In the genomic region with DNA sequence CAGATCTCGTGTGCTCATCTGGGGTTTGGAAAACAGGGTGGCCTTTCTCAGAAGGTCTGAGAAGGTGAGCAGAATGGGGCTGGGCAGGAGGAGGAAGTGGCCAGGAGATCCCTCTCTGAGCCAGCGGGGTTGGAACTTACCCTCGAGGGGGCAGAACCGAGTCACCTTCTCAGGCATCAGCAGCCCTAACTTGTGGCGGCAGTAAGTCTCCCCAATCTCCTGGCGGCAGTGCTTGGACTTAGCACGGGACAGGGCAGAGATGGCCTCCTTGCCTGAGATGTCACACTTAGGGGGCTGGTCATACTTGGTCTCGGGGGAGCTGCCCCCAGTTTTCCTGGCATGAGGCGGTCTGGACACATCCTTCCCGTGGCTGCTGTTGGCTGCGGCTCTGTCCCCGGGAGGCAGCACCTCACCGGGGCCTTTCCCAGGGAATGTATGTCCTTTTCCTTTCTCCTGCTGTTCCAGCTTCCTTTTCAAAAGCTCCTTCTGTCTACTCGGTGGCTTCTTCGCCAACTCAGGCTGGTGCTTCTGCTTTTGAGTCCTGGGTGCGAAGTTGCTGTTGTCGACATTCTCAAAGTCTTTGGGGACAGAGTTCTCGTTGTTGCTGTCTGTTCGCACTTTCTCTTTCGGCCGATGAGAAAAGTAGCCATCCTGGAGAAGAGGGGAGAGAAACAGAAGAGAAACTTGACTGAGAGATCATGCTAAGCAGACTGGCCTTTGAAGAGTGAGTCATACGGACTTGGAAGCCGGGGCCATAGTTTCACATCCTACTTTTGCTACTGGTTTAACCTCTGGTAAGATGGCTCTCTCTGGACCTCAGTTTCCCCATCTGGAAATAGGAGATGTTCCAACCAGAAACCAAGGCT, we compare ENCODE assay signal across 8 cellular contexts.
A peak's percentile ranks its signal among the peaks of the same experiment; 100 is the strongest.
DNase-seq lines count a peak whose midpoint lies in the region; ATAC-seq, FAIRE-seq and TF ChIP-seq lines count a peak whose summit lies in the region.

No MANE protein-coding gene starts in this region.

- in situ Hi-C loops in SK-MEL-5 (cut with HindIII; ENCODE audit: low pct_unique_long_range_greater_than_20kb, low sequenced_read_pairs) = no loop called here

- POLR2A ChIA-PET in PC-3 (lab: Charles Lee; ENCODE audit: unreplicated experiment) = no interaction called here

- H3K27me3 ChIP-seq in pancreas (no peaks in the 10 kb centered on the region), PC-3 (ENCODE audit: low read length) (no peaks in the 10 kb centered on the region)

- no peak overlapping the region for H2AFZ ChIP-seq in PC-3 (ENCODE audit: low read length)

- no peak for FAIRE-seq in pancreas (lab: Jason Lieb, UNC)

- no peaks in the 10 kb centered on the region for H3K9me3 ChIP-seq in pancreas
- H3K9me3 ChIP-seq in PC-3 (ENCODE audit: low read length) = no peaks in the 10 kb centered on the region

- DNase-seq in SK-MEL-5 (ENCODE audit: low read depth, low spot score) = peak; percentile 18
- DNase-seq in pancreas = no peak
- no peak for DNase-seq in PC-3
- DNase-seq in inferior parietal cortex (ENCODE audit: extremely low spot score) = no peak
- no peak for DNase-seq in NCI-H1436 treated with DMSO at 0.1 percent for 48 hours (lab: John Stamatoyannopoulos, UW)

- peaks cover 0 to 3% (median 0%) of the 10 kb centered on the region in 3 donors for H3K4me1 ChIP-seq in pancreas
- H3K4me1 ChIP-seq in PC-3 (ENCODE audit: insufficient read depth, low read length) = no peaks in the 10 kb centered on the region

- H3K36me3 ChIP-seq in pancreas (no peaks in the 10 kb centered on the region), PC-3 (ENCODE audit: low read depth, low read length) (no peaks in the 10 kb centered on the region)

- H3K4me3 ChIP-seq in pancreas = no peak overlapping the region
- H3K4me3 ChIP-seq in PC-3 (ENCODE audit: low read length) = no peak overlapping the region

- no peaks in the 10 kb centered on the region for H3F3A ChIP-seq in PC-3 (ENCODE audit: low read length, unreplicated experiment)

- H3K79me2 ChIP-seq in PC-3 (ENCODE audit: low read length) = no peaks in the 10 kb centered on the region

- intact Hi-C loops in pancreas (cut with DNase I) = no loop called here
- intact Hi-C loops in PC-3 (cut with micrococcal nuclease) = no loop called here

- CTCF ChIA-PET in PC-3 (lab: Charles Lee) = no interaction called here

- no peaks in the 10 kb centered on the region for H4K20me1 ChIP-seq in PC-3 (ENCODE audit: low read length)

- no peak overlapping the region for H3K4me2 ChIP-seq in PC-3 (ENCODE audit: low read length)

- 88 to 92% methylated on average over 23 of the region's 23 CpGs for WGBS in pancreas, 2 donors

- peak; percentile 88 for ATAC-seq in GM18868 (IDR thresholded peaks at IDR 0.05; ENCODE audit: unreplicated experiment)
- peak; percentile 40 for ATAC-seq in HG02759 (IDR thresholded peaks at IDR 0.05; ENCODE audit: unreplicated experiment)
- ATAC-seq in pancreas = peak in 3 of 4 donors; percentile 9 to 63 (median 50)
- no peak for ATAC-seq in GM18909 (IDR thresholded peaks at IDR 0.05; ENCODE audit: poor library complexity, unreplicated experiment)
- ATAC-seq in PC-3 = no peak

- H3K27ac ChIP-seq in pancreas = peak overlapping the region in 2 of 4 donors; percentile 28 to 51
- no peak overlapping the region for H3K27ac ChIP-seq in PC-3 (ENCODE audit: low read length)

- no peaks in the 10 kb centered on the region for H3K9me2 ChIP-seq in PC-3 (replicated peaks; ENCODE audit: low read length)

- no peak overlapping the region for H3K9ac ChIP-seq in PC-3 (ENCODE audit: low read length)

- no TSS peak for BruUV-seq in PC-3 (replicated peaks; lab: Mats Ljungman, UMichigan)

- no peak for TF ChIP-seq CTCF in pancreas (IDR thresholded peaks at IDR 0.05)
- no peak for TF ChIP-seq CTCF in PC-3 (conservative IDR thresholded peaks at IDR 0.05; ENCODE audit: low read depth, low read length)

Comparison
In these comparisons a context has a peak if more than half of its experiments do, and no peak if none do; other contexts are left out.
1. ATAC-seq: peak in GM18868 (single experiment), HG02759 (single experiment) and pancreas (3 of 4); none in GM18909 (single experiment) and PC-3 (single experiment).